8 cellular contexts compared by ENCODE assay signal in genomic region chrX:11759172-11759460, GRCh38. TPM values are rescaled to one million over a fixed set of nuclear protein-coding genes. Genes with fewer than 3 reads are reported as not detected.
DNase-seq lines count a peak whose midpoint lies in the region; FAIRE-seq and TF ChIP-seq lines count a peak whose summit lies in the region.

No MANE protein-coding gene starts in this region.

- H2AFZ ChIP-seq in MM.1S (ENCODE audit: low read length) = peak overlapping the region; percentile 53; the same call in 1 of the 2 replicates

- H3K4me3 ChIP-seq in BLaER1 (peak overlapping the region; percentile 77), MM.1S (ENCODE audit: low read length) (peak overlapping the region; percentile 96)
- H3K4me3 ChIP-seq in effector memory CD4-positive, alpha-beta T cell (ENCODE audit: insufficient read depth, low read depth, low read length, poor library complexity, severe bottlenecking) = peak overlapping the region; percentile 82

- H3K27me3 Mint-ChIP-seq in neural crest cell (ENCODE audit: low read depth) = peaks cover 5% of the 10 kb centered on the region

- H3K4me1 ChIP-seq in BLaER1 (peaks cover 8% of the 10 kb centered on the region), MM.1S (ENCODE audit: low read length) (peaks cover 7% of the 10 kb centered on the region; the same call in 1 of the 2 replicates)
- H3K4me1 ChIP-seq in effector memory CD4-positive, alpha-beta T cell (ENCODE audit: control insufficient read depth, insufficient read depth, low read length, poor library complexity, severe bottlenecking) = peaks cover 6% of the 10 kb centered on the region

- peaks cover 17% of the 10 kb centered on the region for H3F3A ChIP-seq in MM.1S (ENCODE audit: insufficient read depth, low read length)

- peaks cover 14% of the 10 kb centered on the region for H3K79me2 ChIP-seq in MM.1S (ENCODE audit: low read length)

- no peak for FAIRE-seq in HTR-8/SVneo (lab: Jason Lieb, UNC)

- no peak for DNase-seq in MM.1S
- no peak for DNase-seq in effector memory CD4-positive, alpha-beta T cell
- no peak for DNase-seq in neural crest cell (ENCODE audit: low read depth, low spot score)
- DNase-seq in activated gamma-delta T cell treated with Interleukin-2 at 50 U/mL for 16 hours = no peak
- no peak for DNase-seq in DMS53 treated with DMSO at 0.1 percent for 48 hours (lab: John Stamatoyannopoulos, UW; ENCODE audit: unreplicated experiment)
- DNase-seq in NOMO-1 (lab: John Stamatoyannopoulos, UW; ENCODE audit: unreplicated experiment in 2 of 2) = no peak
- no peak for DNase-seq in HTR-8/SVneo (ENCODE audit: insufficient read length, low spot score)

- H3K36me3 Mint-ChIP-seq in neural crest cell (ENCODE audit: low read depth) = peaks cover 9% of the 10 kb centered on the region

- TF ChIP-seq CTCF in MM.1S (IDR thresholded peaks at IDR 0.05; ENCODE audit: low read length) (no peak), neural crest cell (conservative IDR thresholded peaks at IDR 0.05) (no peak)

- no peaks in the 10 kb centered on the region for H3K9me3 Mint-ChIP-seq in neural crest cell

- peaks cover 2% of the 10 kb centered on the region for H4K20me1 ChIP-seq in BLaER1
- H4K20me1 ChIP-seq in MM.1S (ENCODE audit: insufficient read depth, low read length) = no peaks in the 10 kb centered on the region

- peak overlapping the region; percentile 15; the same call in 1 of the 2 replicates for H3K27ac ChIP-seq in BLaER1
- peak overlapping the region; percentile 87 for H3K27ac ChIP-seq in MM.1S (ENCODE audit: low read length)
- H3K27ac ChIP-seq in effector memory CD4-positive, alpha-beta T cell (ENCODE audit: insufficient read depth, low read length, poor library complexity, severe bottlenecking) = peak overlapping the region; percentile 91

- peaks cover 12% of the 10 kb centered on the region for H3K4me1 Mint-ChIP-seq in neural crest cell

- H3K9me3 ChIP-seq in BLaER1 (no peaks in the 10 kb centered on the region; the same call in 1 of the 2 replicates), MM.1S (replicated peaks; ENCODE audit: insufficient read depth, low read length) (no peaks in the 10 kb centered on the region)
- no peaks in the 10 kb centered on the region for H3K9me3 ChIP-seq in effector memory CD4-positive, alpha-beta T cell (ENCODE audit: control insufficient read depth, low read length)

- peak overlapping the region; percentile 75 for H3K9ac ChIP-seq in BLaER1
- peak overlapping the region; percentile 98 for H3K9ac ChIP-seq in MM.1S (ENCODE audit: low read length)

- H3K9me2 ChIP-seq in MM.1S (replicated peaks; ENCODE audit: insufficient read depth, low read length) = no peaks in the 10 kb centered on the region

- H3K27ac Mint-ChIP-seq in neural crest cell (ENCODE audit: unreplicated experiment) = peak overlapping the region; percentile 89

- peaks cover 55% of the 10 kb centered on the region for H3K27me3 ChIP-seq in BLaER1
- no peaks in the 10 kb centered on the region for H3K27me3 ChIP-seq in MM.1S (replicated peaks; ENCODE audit: insufficient read depth, low read length)
- H3K27me3 ChIP-seq in effector memory CD4-positive, alpha-beta T cell (replicated peaks; ENCODE audit: control insufficient read depth, insufficient read depth, low read length, poor library complexity, severe bottlenecking) = no peaks in the 10 kb centered on the region

- H3K36me3 ChIP-seq in BLaER1 (peaks cover 27% of the 10 kb centered on the region), MM.1S (replicated peaks; ENCODE audit: insufficient read depth, low read length) (no peaks in the 10 kb centered on the region)
- peaks cover 12% of the 10 kb centered on the region for H3K36me3 ChIP-seq in effector memory CD4-positive, alpha-beta T cell (ENCODE audit: control insufficient read depth, insufficient read depth, low read length)

- H3K4me2 ChIP-seq in BLaER1 (peak overlapping the region; percentile 87), MM.1S (ENCODE audit: low read depth, low read length) (peak overlapping the region; percentile 89)

- H3K4me3 Mint-ChIP-seq in neural crest cell = peak overlapping the region; percentile 98

RNA-seq across cellular contexts. Expression of gene MSL3, which starts 1.1 kb away (rescaled TPM):
- 27.8 and 29.2 TPM in 2 replicates for total RNA-seq in neural crest cell

Comparison
In these comparisons a context has a peak if more than half of its experiments do, and no peak if none do; other contexts are left out.
1. H3K27ac ChIP-seq: peak in every context shown above with its lines; median percentile 91 in effector memory CD4-positive, alpha-beta T cell; 87 in MM.1S; 15 in BLaER1.